In the genomic region with DNA sequence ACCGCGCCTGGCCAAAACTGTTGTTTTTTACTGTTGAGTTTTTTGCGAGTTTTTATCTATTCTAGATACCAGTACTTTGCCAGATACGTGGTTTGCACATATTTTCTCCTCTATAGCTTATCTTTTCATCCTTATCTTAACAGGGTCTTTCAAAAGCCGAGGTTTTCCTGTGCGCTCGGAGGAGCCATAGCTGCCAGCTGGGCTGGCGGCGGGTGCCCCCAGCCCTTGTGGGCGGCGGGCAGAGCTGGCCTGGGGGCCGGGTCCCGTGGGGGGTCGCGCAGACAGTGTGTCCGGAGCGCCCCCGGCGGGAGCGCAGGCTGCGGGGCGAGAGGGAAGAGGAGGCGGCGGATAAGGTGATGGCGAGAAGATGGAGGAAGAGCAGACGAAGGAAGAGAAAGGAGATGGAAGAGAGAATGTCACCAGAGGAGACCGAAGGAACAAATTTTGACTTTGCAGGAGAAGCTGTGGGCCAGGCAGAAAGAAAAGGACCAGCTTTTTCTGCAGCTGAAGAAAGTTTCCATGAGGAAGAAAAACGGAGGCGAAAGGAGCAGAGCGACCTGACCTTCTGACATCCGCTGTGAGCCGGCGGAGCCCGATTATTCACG, we compare ENCODE assay signal across 9 cellular contexts. TPM values are rescaled to one million over a fixed set of nuclear protein-coding genes. Genes with fewer than 3 reads are reported as not detected.
DNase-seq lines count a peak whose midpoint lies in the region; ATAC-seq and TF ChIP-seq lines count a peak whose summit lies in the region.
"Had no signal": no experiment of that assay in that cellular context is flagged by ENCODE, and none has a peak within 500 bp of the region (broad histone marks: within the 10 kb centered on the region; RNA-seq: fewer than 3 reads in every experiment).

No MANE protein-coding gene starts in this region.

- H3K9me3 ChIP-seq in upper lobe of left lung = no peaks in the 10 kb centered on the region

- peaks cover 8 to 15% (median 12%) of the 10 kb centered on the region in 4 donors for H3K4me1 ChIP-seq in upper lobe of left lung

- TF ChIP-seq POLR2A in upper lobe of left lung (IDR thresholded peaks at IDR 0.05) = no peak

- no peaks in the 10 kb centered on the region for H3K27me3 Mint-ChIP-seq in memory B cell

- TF ChIP-seq CTCF in astrocyte of the cerebellum (IDR thresholded peaks at IDR 0.05; ENCODE audit: low read depth, low read length, missing control alignments) (no peak), upper lobe of left lung (IDR thresholded peaks at IDR 0.05) (no peak)

- H3K9me3 Mint-ChIP-seq in memory B cell = no peaks in the 10 kb centered on the region

- peaks cover 10% of the 10 kb centered on the region for H3K4me1 Mint-ChIP-seq in memory B cell

- peak overlapping the region; percentile 32 for H3K4me3 ChIP-seq in astrocyte of the cerebellum (ENCODE audit: low read depth, low read length)
- H3K4me3 ChIP-seq in upper lobe of left lung = peak overlapping the region; percentile 42 to 63 (median 53)

- peak overlapping the region in 2 of 4 donors; percentile 57 to 59 for H3K27ac ChIP-seq in upper lobe of left lung
- H3K27ac ChIP-seq: epithelial cell of prostate had no signal

- in situ Hi-C loops in astrocyte of the cerebellum (cut with HindIII; ENCODE audit: low sequenced_read_pairs) = no loop called here

- 6 to 7% methylated on average over 35 of the region's 35 CpGs for WGBS in upper lobe of left lung, 2 donors

- H3K36me3 Mint-ChIP-seq in memory B cell = no peaks in the 10 kb centered on the region

- no peaks in the 10 kb centered on the region for H3K27me3 ChIP-seq in upper lobe of left lung

- peak overlapping the region; percentile 88 for H3K4me3 Mint-ChIP-seq in memory B cell

- no peaks in the 10 kb centered on the region for H3K36me3 ChIP-seq in upper lobe of left lung

- ATAC-seq in GM18907 (IDR thresholded peaks at IDR 0.05; ENCODE audit: unreplicated experiment) (peak; percentile 36), HG03159 (IDR thresholded peaks at IDR 0.05; ENCODE audit: unreplicated experiment) (peak; percentile 19), memory B cell (ENCODE audit: low read depth) (peak; percentile 13), upper lobe of left lung (ENCODE audit: low FRiP score in 2 of 2) (peak in 1 of 2 donors; percentile 63)

- H3K27ac Mint-ChIP-seq in memory B cell = peak overlapping the region; percentile 88

- TF ChIP-seq EP300 in upper lobe of left lung (IDR thresholded peaks at IDR 0.05) = no peak

- DNase-seq in AG20443 (ENCODE audit: low spot score) (peak; percentile 24), astrocyte of the cerebellum (ENCODE audit: low read depth) (no peak), memory B cell (ENCODE audit: low spot score in 2 of 2) (peak in 1 of 2 donors; percentile 28), upper lobe of left lung (peak in 1 of 2 donors; percentile 85), LoVo (ENCODE audit: low spot score) (no peak), AG08395 (ENCODE audit: low spot score) (no peak)

RNA-seq across cellular contexts. Expression of a gene that starts 11.0 kb away (rescaled TPM):
- 100 to 1,000 TPM; 215 to 409 (median 290) TPM for total RNA-seq in upper lobe of left lung

RNA-seq across cellular contexts. Expression of a gene that starts 33.9 kb away (rescaled TPM):
- 10 to 100 TPM in 1 of 6 donors, 1 to 10 TPM in 5; 6.0 to 14.9 (median 8.7) TPM for total RNA-seq in upper lobe of left lung

RNA-seq across cellular contexts. Expression of a gene that starts 55.2 kb away (rescaled TPM):
- total RNA-seq in upper lobe of left lung = under 1 TPM in 2 of 6 donors, not detected in 4; 0.46 to 0.51 TPM
